Comparison of ENCODE assay signal across 26 cellular contexts in the genomic region with DNA sequence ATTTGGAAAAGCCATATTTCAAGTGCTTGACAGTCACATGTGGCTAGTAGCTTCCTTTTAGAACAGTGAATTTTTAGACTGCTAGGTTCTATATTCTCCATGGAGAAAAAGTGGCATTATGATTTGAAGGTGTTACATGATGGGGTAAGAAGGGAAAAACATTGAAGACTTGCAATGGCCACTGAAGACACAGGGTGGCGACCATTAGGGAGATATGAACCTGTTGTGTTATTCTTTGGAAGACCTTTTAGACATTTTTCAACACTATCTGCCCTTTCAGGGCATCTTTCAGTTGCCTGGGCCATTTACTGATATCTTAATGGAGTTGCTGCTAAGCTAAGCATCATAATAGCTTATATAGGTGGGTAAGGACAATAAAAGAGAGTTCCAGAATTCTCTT.
"Had no signal": no experiment of that assay in that cellular context is flagged by ENCODE, and none has a peak within 500 bp of the region (broad histone marks: within the 10 kb centered on the region; RNA-seq: fewer than 3 reads in every experiment).

No MANE protein-coding gene starts in this region.

- H3K36me3 ChIP-seq: heart left ventricle, left lung, spleen, thoracic aorta, vagina had no signal

- H3K27me3 Mint-ChIP-seq: activated B cell treated with CpG ODN at 0.5 μM for 24 hours; activated CD4-positive, alpha-beta T cell treated with anti-CD3 and anti-CD28 coated beads for 36 hours; activated naive CD8-positive, alpha-beta T cell treated with anti-CD3 and anti-CD28 coated beads for 36 hours; activated T-cell treated with anti-CD3 and anti-CD28 coated beads, Interleukin-2, amount 50 U/mL, for 24 hours; progenitor cell of endocrine pancreas had no signal

- H3K27ac ChIP-seq: heart left ventricle, left lung, spleen, thoracic aorta, vagina had no signal

- H3K36me3 Mint-ChIP-seq: activated naive CD8-positive, alpha-beta T cell treated with anti-CD3 and anti-CD28 coated beads for 36 hours; type B pancreatic cell had no signal

- H3K4me3 Mint-ChIP-seq: activated B cell treated with CpG ODN at 0.5 μM for 24 hours; activated CD4-positive, alpha-beta T cell treated with anti-CD3 and anti-CD28 coated beads for 36 hours; activated naive CD8-positive, alpha-beta T cell treated with anti-CD3 and anti-CD28 coated beads for 36 hours; activated T-cell treated with anti-CD3 and anti-CD28 coated beads, Interleukin-2, amount 50 U/mL, for 24 hours; natural killer cell; type B pancreatic cell had no signal

- H3K9me3 ChIP-seq: heart left ventricle, left lung, thoracic aorta, vagina had no signal

- ATAC-seq: activated CD4-positive, alpha-beta T cell treated with anti-CD3 and anti-CD28 coated beads for 36 hours; esophagus mucosa; heart left ventricle; left lung; natural killer cell had no signal

- H3K27me3 ChIP-seq: heart left ventricle, left lung, spleen, vagina had no signal

- H3K9me3 Mint-ChIP-seq: type B pancreatic cell had no signal

- H3K4me3 ChIP-seq: heart left ventricle, left lung, spleen, thoracic aorta, vagina had no signal

- H3K27ac Mint-ChIP-seq: activated B cell treated with CpG ODN at 0.5 μM for 24 hours; activated CD4-positive, alpha-beta T cell treated with anti-CD3 and anti-CD28 coated beads for 36 hours; activated naive CD8-positive, alpha-beta T cell treated with anti-CD3 and anti-CD28 coated beads for 36 hours; activated T-cell treated with anti-CD3 and anti-CD28 coated beads, Interleukin-2, amount 50 U/mL, for 24 hours; natural killer cell; progenitor cell of endocrine pancreas; type B pancreatic cell had no signal

- H3K4me1 ChIP-seq: heart left ventricle, left lung, spleen, vagina had no signal

- DNase-seq: activated B cell treated with CpG ODN at 0.5 μM for 24 hours; activated CD4-positive, alpha-beta T cell treated with anti-CD3 and anti-CD28 coated beads for 36 hours; activated CD4-positive, alpha-beta T cell treated with anti-CD3 and anti-CD28 coated beads, Interleukin-2, amount 50 U/mL, for 4 hours; activated CD8-positive, alpha-beta memory T cell treated with anti-CD3 and anti-CD28 coated beads for 24 hours; activated CD8-positive, alpha-beta memory T cell treated with anti-CD3 and anti-CD28 coated beads, Interleukin-2, amount 50 U/mL, for 4 hours; activated naive CD4-positive, alpha-beta T cell treated with Interleukin-2 at 50 U/mL for 16 hours; activated naive CD8-positive, alpha-beta T cell treated with anti-CD3 and anti-CD28 coated beads for 36 hours; activated T-cell treated with anti-CD3 and anti-CD28 coated beads, Interleukin-2, amount 50 U/mL, for 24 hours; central memory CD4-positive, alpha-beta T cell; dermis blood vessel endothelial cell; effector CD8-positive, alpha-beta T cell; heart left ventricle; kidney glomerular epithelial cell; left lung; mammary epithelial cell; midbrain; natural killer cell; retina; spleen; stimulated activated CD4-positive, alpha-beta T cell treated with anti-CD3 and anti-CD28 coated beads, Interleukin-4, amount 100 ng/mL, for 1 hour; stimulated activated naive CD4-positive, alpha-beta T cell treated with Interleukin-2 at 50 U/mL for 16 hours had no signal

- H3K4me1 Mint-ChIP-seq: activated B cell treated with CpG ODN at 0.5 μM for 24 hours; activated CD4-positive, alpha-beta T cell treated with anti-CD3 and anti-CD28 coated beads for 36 hours; activated naive CD8-positive, alpha-beta T cell treated with anti-CD3 and anti-CD28 coated beads for 36 hours; natural killer cell had no signal
